In genomic region chr9:113298924-113299770, GRCh38 we compare ENCODE assay signal across 27 cellular contexts. TPM values are rescaled to one million over a fixed set of nuclear protein-coding genes. Genes with fewer than 3 reads are reported as not detected.
A peak's percentile ranks its signal among the peaks of the same experiment; 100 is the strongest.
DNase-seq lines count a peak whose midpoint lies in the region; ATAC-seq, FAIRE-seq and TF ChIP-seq lines count a peak whose summit lies in the region.
"Had no signal": no experiment of that assay in that cellular context is flagged by ENCODE, and none has a peak within 500 bp of the region (broad histone marks: within the 10 kb centered on the region; RNA-seq: fewer than 3 reads in every experiment).

No MANE protein-coding gene starts in this region.

- H3K4me2 ChIP-seq in GM23248 (ENCODE audit: unreplicated experiment), result no peak overlapping the region

- no peaks in the 10 kb centered on the region for H3K9me2 ChIP-seq in GM23248 (ENCODE audit: insufficient read depth)

- H3K36me3 ChIP-seq in WERI-Rb-1 (peaks cover under 1% of the 10 kb centered on the region), GM23248 (ENCODE audit: low read depth) (no peaks in the 10 kb centered on the region), psoas muscle (ENCODE audit: insufficient read depth in 1 of 2, low read depth in 1 of 2) (peaks cover 0 to 1% of the 10 kb centered on the region in 2 donors)
- H3K36me3 ChIP-seq: breast epithelium, vagina had no signal

- H3K27ac ChIP-seq in WERI-Rb-1, result peak overlapping the region; percentile 95
- H3K27ac ChIP-seq in GM23248, result no peak overlapping the region
- no peak overlapping the region for H3K27ac ChIP-seq in psoas muscle
- H3K27ac ChIP-seq: breast epithelium, skin epidermis, vagina had no signal

- peak overlapping the region; percentile 42 for H3K4me3 ChIP-seq in WERI-Rb-1 (ENCODE audit: low read depth, low read length)
- H3K4me3 ChIP-seq in GM23248, result no peak overlapping the region
- H3K4me3 ChIP-seq in psoas muscle, result no peak overlapping the region
- H3K4me3 ChIP-seq: breast epithelium, skin epidermis, vagina had no signal

- no peak for FAIRE-seq in urothelium cell line (lab: Jason Lieb, UNC)
- FAIRE-seq: GM18507 had no signal

- WGBS in GM23248 (ENCODE audit: low coverage in 1 of 2, low lambda C conversion rate in 2 of 2, missing lambda C conversion rate in 2 of 2), 2 experiments, result 72 to 76% methylated on average over 15 of the region's 15 CpGs
- WGBS in psoas muscle, 3 donors, result 76 to 80% (median 79%) methylated on average over 15 of the region's 15 CpGs

- DNase-seq in DMS53 treated with DMSO at 0.1 percent for 48 hours (lab: John Stamatoyannopoulos, UW; ENCODE audit: unreplicated experiment) (peak; percentile 53), NCI-H1417 (lab: John Stamatoyannopoulos, UW) (peak; percentile 83 to 99 (median 98)), NCI-H2196 (lab: John Stamatoyannopoulos, UW; ENCODE audit: unreplicated experiment) (peak; percentile 85), WERI-Rb-1 (peak; percentile 92), GM23248 (no peak), psoas muscle (no peak), urothelium cell line (ENCODE audit: low spot score) (no peak)
- DNase-seq: activated CD4-positive, alpha-beta T cell treated with anti-CD3 and anti-CD28 coated beads for 36 hours; activated effector memory CD4-positive, alpha-beta T cell treated with Interleukin-2 at 50 U/mL for 16 hours; CD4-positive, CD25-positive, alpha-beta regulatory T cell; hippocampal formation; mesenchymal stem cell; naive thymus-derived CD8-positive, alpha-beta T cell; NCI-H446; stimulated activated CD4-positive, alpha-beta T cell treated with anti-CD3 and anti-CD28 coated beads, Interleukin-4, amount 100 ng/mL, for 24 hours had no signal

- H4K20me1 ChIP-seq in GM23248 (ENCODE audit: insufficient read depth), result no peaks in the 10 kb centered on the region

- H3K9me3 ChIP-seq in WERI-Rb-1 (ENCODE audit: severe bottlenecking) (no peaks in the 10 kb centered on the region), GM23248 (ENCODE audit: low read depth) (no peaks in the 10 kb centered on the region), psoas muscle (no peaks in the 10 kb centered on the region)
- H3K9me3 ChIP-seq: breast epithelium, vagina had no signal

- H3K79me2 ChIP-seq in GM23248 (ENCODE audit: insufficient read depth), result no peaks in the 10 kb centered on the region

- ATAC-seq in GM19324 (IDR thresholded peaks at IDR 0.05; ENCODE audit: low FRiP score, unreplicated experiment) (no peak), psoas muscle (no peak)
- ATAC-seq: activated CD4-positive, alpha-beta T cell treated with anti-CD3 and anti-CD28 coated beads for 36 hours; naive thymus-derived CD8-positive, alpha-beta T cell had no signal

- no peak for TF ChIP-seq CTCF in WERI-Rb-1 (IDR thresholded peaks at IDR 0.05; ENCODE audit: low read depth, low read length)
- no peak for TF ChIP-seq CTCF in psoas muscle (IDR thresholded peaks at IDR 0.05)

- no peak overlapping the region for H2AFZ ChIP-seq in GM23248

- H3K4me1 ChIP-seq in GM23248 (ENCODE audit: insufficient read depth) (0 out of 2 replicates have a peak, but pooled peaks cover under 1% of the 10 kb centered on the region), psoas muscle (no peaks in the 10 kb centered on the region)
- H3K4me1 ChIP-seq: breast epithelium, vagina had no signal

- H3K27me3 ChIP-seq in WERI-Rb-1 (ENCODE audit: insufficient read depth, low read depth, severe bottlenecking), result no peaks in the 10 kb centered on the region
- no peaks in the 10 kb centered on the region for H3K27me3 ChIP-seq in GM23248 (replicated peaks; ENCODE audit: insufficient read depth)
- no peaks in the 10 kb centered on the region for H3K27me3 ChIP-seq in psoas muscle (ENCODE audit: insufficient read depth in 3 of 3, low read length in 2 of 3)
- H3K27me3 ChIP-seq: breast epithelium, vagina had no signal

- intact Hi-C loops in psoas muscle (cut with DNase I), result no loop called here

- in situ Hi-C loops in GM23248 (cut with MboI), result no loop called here

- no peaks in the 10 kb centered on the region; the same call in 1 of the 2 replicates for H3F3A ChIP-seq in GM23248 (ENCODE audit: insufficient read depth)

- H3K9ac ChIP-seq in GM23248, result no peak overlapping the region

RNA-seq across cellular contexts. Expression of gene RNF183, which starts 4.0 kb away (rescaled TPM):
- total RNA-seq in GM23248 (2014; rRNA removed; shearing (Covaris generic)), result not detected in 2 replicates
- polyA plus RNA-seq in GM23248 (2016; fragmentation: Nextera tagmentation; extraction: Ambion mirVana) (not detected in 2 replicates), psoas muscle (under 1 TPM in 1 of 3 donors, not detected in 2; 0.05 TPM)
- not detected for total RNA-seq in psoas muscle
- total RNA-seq: CD4-positive, CD25-positive, alpha-beta regulatory T cell; Daoy; endothelial cell of umbilical vein; HT1080; kidney epithelial cell; LHCN-M2; posterior vena cava; vagina had no signal
- polyA plus RNA-seq: AG04450; CD4-positive, CD25-positive, alpha-beta regulatory T cell; endothelial cell of umbilical vein; naive thymus-derived CD8-positive, alpha-beta T cell had no signal

RNA-seq across cellular contexts. Expression of gene PRPF4, which starts 23.7 kb away (rescaled TPM):
- total RNA-seq in GM23248 (2014; rRNA removed; shearing (Covaris generic)), result 26.5 and 27.4 TPM in 2 replicates
- polyA plus RNA-seq in GM23248 (2016; fragmentation: Nextera tagmentation; extraction: Ambion mirVana), result 25.7 and 27.0 TPM in 2 replicates
- total RNA-seq in psoas muscle, result 10 to 100 TPM; 10.9 to 22.5 (median 19.8) TPM
- 10 to 100 TPM; 12.2 to 33.4 (median 30.4) TPM for polyA plus RNA-seq in psoas muscle

RNA-seq across cellular contexts. Expression of gene CDC26, which starts 23.8 kb away (rescaled TPM):
- total RNA-seq in GM23248 (2014; rRNA removed; shearing (Covaris generic)), result 15.9 and 21.6 TPM in 2 replicates
- 67.2 and 70.9 TPM in 2 replicates for polyA plus RNA-seq in GM23248 (2016; fragmentation: Nextera tagmentation; extraction: Ambion mirVana)
- 10 to 100 TPM; 22.4 to 25.6 (median 24.0) TPM for total RNA-seq in psoas muscle
- polyA plus RNA-seq in psoas muscle, result 100 to 1,000 TPM in 1 of 3 donors, 10 to 100 TPM in 2; 53.2 to 112 (median 75.0) TPM

RNA-seq across cellular contexts. Expression of gene WDR31, which starts 40.9 kb away (rescaled TPM):
- total RNA-seq in GM23248 (2014; rRNA removed; shearing (Covaris generic)), result 0.97 and 1.0 TPM in 2 replicates
- polyA plus RNA-seq in GM23248 (2016; fragmentation: Nextera tagmentation; extraction: Ambion mirVana), result 3.1 and 3.7 TPM in 2 replicates
- total RNA-seq in psoas muscle, result 1 to 10 TPM; 1.7 to 6.9 (median 2.4) TPM
- 1 to 10 TPM in 1 of 3 donors, under 1 TPM in 2; 0.66 to 2.7 (median 0.76) TPM for polyA plus RNA-seq in psoas muscle

RNA-seq across cellular contexts. Expression of gene BSPRY, which starts 50.2 kb away (rescaled TPM):
- total RNA-seq in GM23248 (2014; rRNA removed; shearing (Covaris generic)), result not detected in 2 replicates
- polyA plus RNA-seq in GM23248 (2016; fragmentation: Nextera tagmentation; extraction: Ambion mirVana), result not detected in 2 replicates
- not detected for total RNA-seq in psoas muscle
- under 1 TPM in 2 of 3 donors, not detected in 1; 0.03 TPM for polyA plus RNA-seq in psoas muscle
- total RNA-seq: Daoy, endothelial cell of umbilical vein, HT1080, LHCN-M2 had no signal
- polyA plus RNA-seq: AG04450, endothelial cell of umbilical vein had no signal

Comparison
In these comparisons a context has a peak if more than half of its experiments do, and no peak if none do; other contexts are left out.
1. DNase-seq: peak in DMS53 treated with DMSO at 0.1 percent for 48 hours (single experiment), NCI-H1417 (3 of 3), NCI-H2196 (single experiment) and WERI-Rb-1 (single experiment); none in GM23248 (single experiment), psoas muscle (0 of 2) and urothelium cell line (single experiment).